30 cellular contexts compared by ENCODE assay signal in genomic region chr2:203679401-203679800, GRCh38. TPM values are rescaled to one million over a fixed set of nuclear protein-coding genes. Genes with fewer than 3 reads are reported as not detected.
"Had no signal": no experiment of that assay in that cellular context is flagged by ENCODE, and none has a peak within 500 bp of the region (broad histone marks: within the 10 kb centered on the region; RNA-seq: fewer than 3 reads in every experiment).

No MANE protein-coding gene starts in this region.

- H3K9me3 ChIP-seq: ovary, psoas muscle, right lobe of liver, sigmoid colon, stomach, thoracic aorta, thyroid gland, tibial nerve, upper lobe of right lung, uterus had no signal

- H3K4me1 Mint-ChIP-seq: neural progenitor cell had no signal

- H3K4me3 ChIP-seq: neural progenitor cell, ovary, psoas muscle, right lobe of liver, sigmoid colon, stomach, thoracic aorta, thyroid gland, tibial nerve, upper lobe of right lung, uterus had no signal

- ATAC-seq: natural killer cell; psoas muscle; right cardiac atrium; right lobe of liver; stimulated activated effector memory CD8-positive, alpha-beta T cell treated with anti-CD3 and anti-CD28 coated beads, Interleukin-12 subunit alpha, Interleukin-12 subunit beta, amount 100 ng/mL, for 72 hours; stimulated activated naive B cell treated with anti-CD40 and anti-IgM and Interleukin-4, amounts not matched to agents 10 μg/mL and 1 μg/mL and 100 μg/mL, for 72 hours; upper lobe of right lung had no signal

- H3K9me3 Mint-ChIP-seq: natural killer cell; nephron; stimulated activated effector memory CD8-positive, alpha-beta T cell treated with anti-CD3 and anti-CD28 coated beads, Interleukin-12 subunit alpha, Interleukin-12 subunit beta, amount 100 ng/mL, for 72 hours; stimulated activated naive CD8-positive, alpha-beta T cell treated with anti-CD3 and anti-CD28 coated beads, Interleukin-15, Interleukin-2, amounts not matched to agents 100 ng/mL and 50 ng/mL, for 24 hours had no signal

- H3K27me3 ChIP-seq: neural progenitor cell, ovary, right lobe of liver, sigmoid colon, stomach, thyroid gland, tibial nerve, upper lobe of right lung, uterus had no signal

- H3K36me3 ChIP-seq: neural progenitor cell, ovary, right lobe of liver, sigmoid colon, stomach, thoracic aorta, thyroid gland, tibial nerve, upper lobe of right lung, uterus had no signal

- H3K27me3 Mint-ChIP-seq: progenitor cell of endocrine pancreas; stimulated activated naive CD8-positive, alpha-beta T cell treated with anti-CD3 and anti-CD28 coated beads, Interleukin-15, Interleukin-2, amounts not matched to agents 100 ng/mL and 50 ng/mL, for 24 hours; type B pancreatic cell had no signal

- H3K27ac ChIP-seq: neural progenitor cell, ovary, parathyroid adenoma, psoas muscle, right lobe of liver, sigmoid colon, stomach, thoracic aorta, thyroid gland, tibial nerve, upper lobe of right lung, uterus had no signal

- H3K27ac Mint-ChIP-seq: natural killer cell; nephron; neural progenitor cell; progenitor cell of endocrine pancreas; stimulated activated effector memory CD8-positive, alpha-beta T cell treated with anti-CD3 and anti-CD28 coated beads, Interleukin-12 subunit alpha, Interleukin-12 subunit beta, amount 100 ng/mL, for 72 hours; stimulated activated naive B cell treated with anti-CD40 and anti-IgM and Interleukin-4, amounts not matched to agents 10 μg/mL and 1 μg/mL and 100 μg/mL, for 72 hours; stimulated activated naive CD8-positive, alpha-beta T cell treated with anti-CD3 and anti-CD28 coated beads, Interleukin-15, Interleukin-2, amounts not matched to agents 100 ng/mL and 50 ng/mL, for 24 hours; type B pancreatic cell had no signal

- H3K4me1 ChIP-seq: neural progenitor cell, parathyroid adenoma had no signal

- H3K36me3 Mint-ChIP-seq: natural killer cell; stimulated activated effector memory CD8-positive, alpha-beta T cell treated with anti-CD3 and anti-CD28 coated beads, Interleukin-12 subunit alpha, Interleukin-12 subunit beta, amount 100 ng/mL, for 72 hours; type B pancreatic cell had no signal

- DNase-seq: natural killer cell; occipital lobe; ovary; posterior cingulate gyrus; psoas muscle; right cardiac atrium; right lobe of liver; sigmoid colon; small intestine; stimulated activated CD4-positive, alpha-beta T cell treated with anti-CD3 and anti-CD28 coated beads, Interleukin-15, amount 100 ng/mL, for 24 hours; stimulated activated CD4-positive, alpha-beta T cell treated with anti-CD3 and anti-CD28 coated beads, Interleukin-2, amount 100 ng/mL, for 24 hours; stimulated activated CD4-positive, alpha-beta T cell treated with anti-CD3 and anti-CD28 coated beads, Interleukin-2, amount 100 ng/mL, for 48 hours; stimulated activated CD4-positive, alpha-beta T cell treated with anti-CD3 and anti-CD28 coated beads, Interleukin-4, amount 100 ng/mL, for 24 hours; stimulated activated naive B cell treated with anti-CD40 and anti-IgM and Interleukin-4, amounts not matched to agents 10 μg/mL and 1 μg/mL and 100 μg/mL, for 72 hours; stimulated activated naive CD4-positive, alpha-beta T cell treated with Interleukin-2 at 50 U/mL for 16 hours; stomach; thyroid gland; upper lobe of right lung; uterus had no signal

- H3K4me3 Mint-ChIP-seq: natural killer cell; nephron; neural progenitor cell; stimulated activated effector memory CD8-positive, alpha-beta T cell treated with anti-CD3 and anti-CD28 coated beads, Interleukin-12 subunit alpha, Interleukin-12 subunit beta, amount 100 ng/mL, for 72 hours; stimulated activated naive B cell treated with anti-CD40 and anti-IgM and Interleukin-4, amounts not matched to agents 10 μg/mL and 1 μg/mL and 100 μg/mL, for 72 hours; stimulated activated naive CD8-positive, alpha-beta T cell treated with anti-CD3 and anti-CD28 coated beads, Interleukin-15, Interleukin-2, amounts not matched to agents 100 ng/mL and 50 ng/mL, for 24 hours; type B pancreatic cell had no signal

RNA-seq across cellular contexts. Expression of gene CD28, which starts 27.0 kb away (rescaled TPM):
- total RNA-seq: osteoblast, progenitor cell of endocrine pancreas, renal cortical epithelial cell had no signal
